Comparison of ENCODE assay signal across 1 cellular context in the genomic region with DNA sequence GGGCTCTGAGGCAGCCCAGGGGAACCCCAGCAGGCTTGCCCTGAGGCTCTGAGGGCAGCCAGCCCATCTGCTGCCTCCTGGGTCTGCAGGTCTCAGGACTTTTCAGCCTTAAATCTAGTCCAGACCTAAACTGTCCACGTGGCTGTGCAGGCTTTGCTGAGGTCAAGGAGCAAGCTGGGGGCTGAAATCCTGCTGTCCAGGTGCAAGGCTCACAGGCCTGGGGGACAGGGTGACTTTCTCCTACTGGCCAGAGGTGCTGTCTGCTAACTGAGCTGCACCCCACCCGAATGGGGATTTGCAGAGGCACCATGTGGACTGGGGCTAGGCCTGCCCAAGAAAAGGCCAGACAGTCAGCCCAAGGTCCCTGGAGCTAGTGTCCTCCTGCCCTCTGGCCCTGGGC.
TF ChIP-seq lines count a peak whose summit lies in the region.

No MANE protein-coding gene starts in this region.

TF ChIP-seq in HepG2, 621 proteins besides CTCF, POLR2A, EP300 and RAD21 (continued from another document):
- TF ChIP-seq, protein P1, sequence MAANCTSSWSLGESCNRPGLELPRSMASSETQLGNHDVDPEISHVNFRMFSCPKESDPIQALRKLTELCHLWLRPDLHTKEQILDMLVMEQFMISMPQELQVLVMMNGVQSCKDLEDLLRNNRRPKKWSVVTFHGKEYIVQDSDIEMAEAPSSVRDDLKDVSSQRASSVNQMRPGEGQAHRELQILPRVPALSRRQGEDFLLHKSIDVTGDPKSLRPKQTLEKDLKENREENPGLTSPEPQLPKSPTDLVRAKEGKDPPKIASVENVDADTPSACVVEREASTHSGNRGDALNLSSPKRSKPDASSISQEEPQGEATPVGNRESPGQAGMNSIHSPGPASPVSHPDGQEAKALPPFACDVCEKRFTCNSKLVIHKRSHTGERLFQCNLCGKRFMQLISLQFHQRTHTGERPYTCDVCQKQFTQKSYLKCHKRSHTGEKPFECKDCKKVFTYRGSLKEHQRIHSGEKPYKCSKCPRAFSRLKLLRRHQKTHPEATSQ (CRISPR knock-in tag; IDR thresholded peaks at IDR 0.05; ENCODE audit: borderline replicate concordance), result no peak
- TF ChIP-seq ZNF530 (CRISPR knock-in tag; IDR thresholded peaks at IDR 0.05; ENCODE audit: low read depth), result no peak
- TF ChIP-seq DMAP1 (CRISPR knock-in tag; IDR thresholded peaks at IDR 0.05), result peak; percentile 54; the same call in 1 of the 2 replicates
- TF ChIP-seq ZSCAN25 (CRISPR knock-in tag; IDR thresholded peaks at IDR 0.05), result no peak
- no peak for TF ChIP-seq SP1 (IDR thresholded peaks at IDR 0.05)
- no peak for TF ChIP-seq SP1 (CRISPR knock-in tag; IDR thresholded peaks at IDR 0.05)
- TF ChIP-seq, protein P2, sequence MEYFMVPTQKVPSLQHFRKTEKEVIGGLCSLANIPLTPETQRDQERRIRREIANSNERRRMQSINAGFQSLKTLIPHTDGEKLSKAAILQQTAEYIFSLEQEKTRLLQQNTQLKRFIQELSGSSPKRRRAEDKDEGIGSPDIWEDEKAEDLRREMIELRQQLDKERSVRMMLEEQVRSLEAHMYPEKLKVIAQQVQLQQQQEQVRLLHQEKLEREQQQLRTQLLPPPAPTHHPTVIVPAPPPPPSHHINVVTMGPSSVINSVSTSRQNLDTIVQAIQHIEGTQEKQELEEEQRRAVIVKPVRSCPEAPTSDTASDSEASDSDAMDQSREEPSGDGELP (IDR thresholded peaks at IDR 0.05; ENCODE audit: borderline replicate concordance, low read depth), result no peak
- no peak for TF ChIP-seq PLRG1 (conservative IDR thresholded peaks at IDR 0.05)
- no peak for TF ChIP-seq SRSF4 (IDR thresholded peaks at IDR 0.05; ENCODE audit: low read depth, low read length, poor library complexity, severe bottlenecking)
- TF ChIP-seq XBP1 (CRISPR knock-in tag; IDR thresholded peaks at IDR 0.05), result no peak
- TF ChIP-seq ZNF382 (CRISPR knock-in tag; IDR thresholded peaks at IDR 0.05; ENCODE audit: borderline replicate concordance), result no peak
- TF ChIP-seq ATM (IDR thresholded peaks at IDR 0.05; ENCODE audit: borderline replicate concordance), result no peak
- TF ChIP-seq, protein P3, sequence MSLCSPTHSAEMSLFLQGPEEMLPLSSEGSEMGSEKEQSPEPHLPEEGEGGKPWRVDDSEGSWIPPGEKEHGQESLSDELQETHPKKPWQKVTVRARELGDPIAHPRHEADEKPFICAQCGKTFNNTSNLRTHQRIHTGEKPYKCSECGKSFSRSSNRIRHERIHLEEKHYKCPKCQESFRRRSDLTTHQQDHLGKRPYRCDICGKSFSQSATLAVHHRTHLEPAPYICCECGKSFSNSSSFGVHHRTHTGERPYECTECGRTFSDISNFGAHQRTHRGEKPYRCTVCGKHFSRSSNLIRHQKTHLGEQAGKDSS (CRISPR knock-in tag; IDR thresholded peaks at IDR 0.05; ENCODE audit: borderline replicate concordance, low read depth), result no peak
- no peak for TF ChIP-seq SOX5 (CRISPR knock-in tag; IDR thresholded peaks at IDR 0.05; ENCODE audit: borderline replicate concordance)
- TF ChIP-seq SMARCE1 (IDR thresholded peaks at IDR 0.05; ENCODE audit: borderline replicate concordance), result no peak
